7 cellular contexts compared by ENCODE assay signal in the genomic region with DNA sequence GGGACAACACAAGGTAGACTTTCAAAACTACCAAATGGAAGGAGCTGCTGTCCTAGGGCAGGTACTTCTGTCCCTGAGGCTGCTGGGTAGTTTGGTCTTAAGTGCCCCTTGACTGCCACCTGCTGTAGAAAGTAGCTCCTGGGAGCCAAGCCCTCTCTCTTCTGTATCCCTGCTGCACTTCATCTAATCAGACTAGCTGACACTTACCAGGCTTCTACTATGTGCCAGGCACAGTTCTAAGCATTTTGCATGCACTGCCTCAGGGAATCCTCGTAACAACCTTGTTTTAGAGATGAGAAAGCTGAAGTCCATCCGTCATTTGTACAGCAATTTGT. TPM values are rescaled to one million over a fixed set of nuclear protein-coding genes. Genes with fewer than 3 reads are reported as not detected.
A peak's percentile ranks its signal among the peaks of the same experiment; 100 is the strongest.
DNase-seq lines count a peak whose midpoint lies in the region; ATAC-seq, FAIRE-seq and TF ChIP-seq lines count a peak whose summit lies in the region.

No MANE protein-coding gene starts in this region.

- H3K23ac ChIP-seq in H1 (ENCODE audit: insufficient read length) = no peak overlapping the region

- H3K9ac ChIP-seq in H1 (replicated peaks in 1 of 4; ENCODE audit: extremely low read depth in 1 of 4, low read depth in 3 of 4, low read length in 3 of 4) (no peak overlapping the region), parathyroid adenoma (no peak overlapping the region)

- no peak overlapping the region for H4K5ac ChIP-seq in H1 (ENCODE audit: insufficient read length, low read depth, low read length)

- H3K4me1 Mint-ChIP-seq in T-helper 17 cell = no peaks in the 10 kb centered on the region

- H3K27ac ChIP-seq in H1 (ENCODE audit: low read depth, low read length) (no peak overlapping the region), parathyroid adenoma (no peak overlapping the region)

- H2BK120ac ChIP-seq in H1 (replicated peaks; ENCODE audit: low read depth, low read length) = no peak overlapping the region

- no peak overlapping the region for H4K91ac ChIP-seq in H1 (replicated peaks; ENCODE audit: insufficient read length, low read length)

- H3K27me3 ChIP-seq in H1 (replicated peaks in 1 of 4; ENCODE audit: control insufficient read depth in 3 of 4, extremely low read depth in 1 of 4, insufficient read depth in 3 of 4, low read length in 3 of 4) (no peaks in the 10 kb centered on the region), parathyroid adenoma (ENCODE audit: control insufficient read depth, insufficient read depth, low read length) (no peaks in the 10 kb centered on the region)

- 89% methylated on average over 2 of the region's 2 CpGs; no CpG with 5 or more reads in 1 of the 2 experiments for WGBS in H1 (ENCODE audit: extremely low coverage in 1 of 2, insufficient coverage in 1 of 2, insufficient read length in 1 of 2, insufficient replicate concordance in 2 of 2, low coverage in 1 of 2, low lambda C conversion rate in 2 of 2, missing lambda C conversion rate in 1 of 2), 2 experiments

- no peak for TF ChIP-seq EP300 in H1 (IDR thresholded peaks at IDR 0.05; ENCODE audit: borderline replicate concordance in 1 of 2, low read depth in 2 of 2, low read length in 2 of 2)

- H3K36me3 ChIP-seq in H1 (ENCODE audit: control insufficient read depth in 2 of 4, insufficient read depth in 4 of 4, low read length in 3 of 4) (peaks cover 2 to 24% (median 20%) of the 10 kb centered on the region in 4 experiments; a peak in 6 of 8 replicates), parathyroid adenoma (ENCODE audit: control insufficient read depth, insufficient read depth, low read length) (no peaks in the 10 kb centered on the region)

- H4K8ac ChIP-seq in H1 (ENCODE audit: extremely low read depth, insufficient read depth, low read length) = no peak overlapping the region

- DNase-seq in GM03348 (ENCODE audit: low spot score) (peak; percentile 28), KG1 (lab: John Stamatoyannopoulos, UW) (peak; percentile 6), T-helper 17 cell (no peak), H1 (ENCODE audit: low read depth in 1 of 2, low spot score in 2 of 2) (no peak)

- TF ChIP-seq CTCF in H1 (IDR thresholded peaks at IDR 0.05; ENCODE audit: control extremely low read depth in 1 of 3, insufficient read depth in 1 of 3, low read depth in 1 of 3, low read length in 3 of 3) = peak; percentile 49 to 77 (median 69)
- TF ChIP-seq CTCF in parathyroid adenoma (IDR thresholded peaks at IDR 0.05) = peak; percentile 10

- FAIRE-seq in H1 (lab: Jason Lieb, UNC) = peak; percentile 68

- CTCF ChIA-PET in H1 (lab: Charles Lee; ENCODE audit: partially characterized antibody) = interaction anchor here (0.5 to 2.8 kb wide), 42 partner anchors 10 to 1798 kb away, joined by 3 to 29 read pairs (median 4); a partner anchor contains a TSS

- H3K4ac ChIP-seq in H1 (replicated peaks; ENCODE audit: insufficient read length, low read depth, low read length) = no peak overlapping the region

- H3K14ac ChIP-seq in H1 (ENCODE audit: insufficient read length) = no peak overlapping the region

- peak; percentile 72 to 79 for TF ChIP-seq RAD21 in H1 (IDR thresholded peaks at IDR 0.05 in 1 of 2, conservative IDR thresholded peaks at IDR 0.05 in 1 of 2; ENCODE audit: low read depth in 2 of 2, low read length in 2 of 2)

- no peak overlapping the region for H2AK5ac ChIP-seq in H1 (ENCODE audit: low read depth, low read length)

- H2BK5ac ChIP-seq in H1 (ENCODE audit: low read depth, low read length) = no peak overlapping the region

- no peak overlapping the region for H2BK15ac ChIP-seq in H1 (ENCODE audit: low read length)

- H3K27me3 Mint-ChIP-seq in T-helper 17 cell = no peaks in the 10 kb centered on the region

- peaks cover 0 to 5% (median 1%) of the 10 kb centered on the region in 4 experiments; a peak in 2 of 7 replicates for H3K4me1 ChIP-seq in H1 (replicated peaks in 1 of 4; ENCODE audit: control insufficient read depth in 3 of 4, insufficient read depth in 4 of 4, low read length in 3 of 4)
- H3K4me1 ChIP-seq in parathyroid adenoma = no peaks in the 10 kb centered on the region

- no peak overlapping the region for H3K4me3 Mint-ChIP-seq in T-helper 17 cell

- POLR2A ChIA-PET in H1 (lab: Charles Lee; ENCODE audit: partially characterized antibody) = interaction anchor here (0.7 to 5.2 kb wide), 10 partner anchors 12 to 312 kb away, joined by 3 to 37 read pairs (median 4); a partner anchor contains a TSS

- H3K4me2 ChIP-seq in H1 (ENCODE audit: insufficient read depth in 1 of 2, low read depth in 2 of 2, low read length in 2 of 2) (no peak overlapping the region), parathyroid adenoma (ENCODE audit: low read length) (no peak overlapping the region)

- no peak overlapping the region for H3K27ac Mint-ChIP-seq in T-helper 17 cell

- peaks cover 4% of the 10 kb centered on the region for H3K36me3 Mint-ChIP-seq in T-helper 17 cell (ENCODE audit: low read depth)

- H4K20me1 ChIP-seq in H1 (replicated peaks in 1 of 2; ENCODE audit: control insufficient read depth in 1 of 2, insufficient read depth in 2 of 2, low read length in 2 of 2) = no peaks in the 10 kb centered on the region

- no peak for TF ChIP-seq POLR2A in H1 (IDR thresholded peaks at IDR 0.05; ENCODE audit: control extremely low read depth in 1 of 2, low read depth in 2 of 2, low read length in 2 of 2)

- H3K79me2 ChIP-seq in H1 (ENCODE audit: control insufficient read depth in 1 of 2, insufficient read depth in 2 of 2, low read length in 2 of 2) (no peaks in the 10 kb centered on the region), parathyroid adenoma (no peaks in the 10 kb centered on the region)

- ATAC-seq in T-helper 17 cell (peak; percentile 85), GM19397 (IDR thresholded peaks at IDR 0.05; ENCODE audit: unreplicated experiment) (no peak), HG02623 (IDR thresholded peaks at IDR 0.05; ENCODE audit: unreplicated experiment) (no peak)

- no peak overlapping the region for H3K4me3 ChIP-seq in H1 (ENCODE audit: extremely low read depth in 1 of 4, insufficient read depth in 2 of 4, low read depth in 3 of 4, low read length in 4 of 4)
- no peak overlapping the region for H3K4me3 ChIP-seq in parathyroid adenoma (ENCODE audit: low read depth, low read length)

- H2BK12ac ChIP-seq in H1 (ENCODE audit: low read depth, low read length) = no peak overlapping the region

- no peak overlapping the region for H2AFZ ChIP-seq in H1 (ENCODE audit: low read length)
- H2AFZ ChIP-seq in parathyroid adenoma = no peak overlapping the region

- no peak overlapping the region for H2BK20ac ChIP-seq in H1 (ENCODE audit: low read length)

- no peak overlapping the region for H3K18ac ChIP-seq in H1 (ENCODE audit: extremely low read depth, low read length)

- H3K9me3 ChIP-seq in T-helper 17 cell (ENCODE audit: control insufficient read depth, low read length, poor library complexity, severe bottlenecking) = no peaks in the 10 kb centered on the region
- no peaks in the 10 kb centered on the region for H3K9me3 ChIP-seq in H1 (ENCODE audit: insufficient read depth in 2 of 2, low read depth in 1 of 2, low read length in 1 of 2)
- no peaks in the 10 kb centered on the region for H3K9me3 ChIP-seq in parathyroid adenoma (ENCODE audit: control insufficient read depth, low read length)

- H3K23me2 ChIP-seq in H1 (ENCODE audit: low read depth, low read length) = no peaks in the 10 kb centered on the region

- H3K56ac ChIP-seq in H1 (replicated peaks; ENCODE audit: insufficient read length, low read depth, low read length) = no peak overlapping the region

- H3K79me1 ChIP-seq in H1 (ENCODE audit: low read depth, low read length) = no peaks in the 10 kb centered on the region

TF ChIP-seq in H1, 55 proteins besides CTCF, POLR2A, EP300 and RAD21 (continues in another document):
- TF ChIP-seq TAF7 (optimal IDR thresholded peaks at IDR 0.05; ENCODE audit: borderline replicate concordance, low read depth, low read length) (no peak), ZNF274 (IDR thresholded peaks at IDR 0.05; ENCODE audit: borderline replicate concordance, extremely low read depth, low read length) (no peak)

RNA-seq across cellular contexts. Expression of a gene that starts 15.9 kb away (rescaled TPM):
- total RNA-seq in T-helper 17 cell = 100 to 1,000 TPM in 1 of 2 donors, 10 to 100 TPM in 1; 88.8 to 103 TPM
- 83.5 and 86.5 TPM in 2 replicates for total RNA-seq in H1 (2021; fragmentation: NEBNext Ultra II Directional; extraction: Animal tissue kit (Norgen Biotek cat#: 25700))
- polyA plus RNA-seq in H1 (2011; rRNA removed) = 32.0 and 34.9 TPM in 2 replicates
- polyA plus RNA-seq in H1 (2011; cell fraction: cytosol; rRNA removed) = 69.0 TPM
- 35.6 TPM for polyA plus RNA-seq in H1 (2011; cell fraction: nucleus; rRNA removed)
- 78.5 to 101 TPM (median 84.8 TPM) in 4 replicates for polyA plus RNA-seq in H1 (2012, experiment 1 of 2)
- 36.3 TPM for polyA plus RNA-seq in H1 (2012, experiment 2 of 2)
- 81.6 TPM for polyA plus RNA-seq in H1 (2013, experiment 1 of 2)
- 79.9 TPM for polyA plus RNA-seq in H1 (2013, experiment 2 of 2)
- polyA minus RNA-seq in H1 (2011; rRNA and poly(A)+ RNA removed) = 23.4 and 28.6 TPM in 2 replicates
- polyA minus RNA-seq in H1 (2011; cell fraction: cytosol; rRNA and poly(A)+ RNA removed) = 26.5 TPM
- polyA minus RNA-seq in H1 (2011; cell fraction: nucleus; rRNA and poly(A)+ RNA removed) = 32.2 TPM

RNA-seq across cellular contexts. Expression of a gene that starts 33.2 kb away (rescaled TPM):
- 1 to 10 TPM; 7.6 to 8.0 TPM for total RNA-seq in T-helper 17 cell
- 24.4 and 26.5 TPM in 2 replicates for total RNA-seq in H1 (2021; fragmentation: NEBNext Ultra II Directional; extraction: Animal tissue kit (Norgen Biotek cat#: 25700))
- polyA plus RNA-seq in H1 (2011; rRNA removed) = 24.2 and 28.2 TPM in 2 replicates
- 31.6 TPM for polyA plus RNA-seq in H1 (2011; cell fraction: cytosol; rRNA removed)
- polyA plus RNA-seq in H1 (2011; cell fraction: nucleus; rRNA removed) = 39.5 TPM
- 18.0 to 37.4 TPM (median 33.6 TPM) in 4 replicates for polyA plus RNA-seq in H1 (2012, experiment 1 of 2)
- polyA plus RNA-seq in H1 (2012, experiment 2 of 2) = 33.1 TPM
- 25.0 TPM for polyA plus RNA-seq in H1 (2013, experiment 1 of 2)
- 25.4 TPM for polyA plus RNA-seq in H1 (2013, experiment 2 of 2)
- polyA minus RNA-seq in H1 (2011; rRNA and poly(A)+ RNA removed) = 23.2 and 34.1 TPM in 2 replicates
- 14.5 TPM for polyA minus RNA-seq in H1 (2011; cell fraction: cytosol; rRNA and poly(A)+ RNA removed)
- 27.7 TPM for polyA minus RNA-seq in H1 (2011; cell fraction: nucleus; rRNA and poly(A)+ RNA removed)

RNA-seq across cellular contexts. Expression of a gene that starts 38.8 kb away (rescaled TPM):
- not detected for total RNA-seq in T-helper 17 cell
- total RNA-seq in H1 (2021; fragmentation: NEBNext Ultra II Directional; extraction: Animal tissue kit (Norgen Biotek cat#: 25700)) = 41.8 and 55.3 TPM in 2 replicates
- 33.8 and 57.0 TPM in 2 replicates for polyA plus RNA-seq in H1 (2011; rRNA removed)
- polyA plus RNA-seq in H1 (2011; cell fraction: cytosol; rRNA removed) = 41.3 TPM
- polyA plus RNA-seq in H1 (2011; cell fraction: nucleus; rRNA removed) = 84.9 TPM
- polyA plus RNA-seq in H1 (2012, experiment 1 of 2) = 23.1 to 40.3 TPM (median 37.9 TPM) in 4 replicates
- polyA plus RNA-seq in H1 (2012, experiment 2 of 2) = 38.4 TPM
- polyA plus RNA-seq in H1 (2013, experiment 1 of 2) = 29.7 TPM
- polyA plus RNA-seq in H1 (2013, experiment 2 of 2) = 33.1 TPM
- 39.2 and 41.2 TPM in 2 replicates for polyA minus RNA-seq in H1 (2011; rRNA and poly(A)+ RNA removed)
- polyA minus RNA-seq in H1 (2011; cell fraction: cytosol; rRNA and poly(A)+ RNA removed) = 79.9 TPM
- 57.9 TPM for polyA minus RNA-seq in H1 (2011; cell fraction: nucleus; rRNA and poly(A)+ RNA removed)

Comparison
In these comparisons a context has a peak if more than half of its experiments do, and no peak if none do; other contexts are left out.
1. DNase-seq: peak in GM03348 (single experiment) and KG1 (single experiment); none in T-helper 17 cell (0 of 3) and H1 (0 of 2).
2. RNA of a gene that starts 38.8 kb away (total RNA-seq): 41.8 to 55.3 TPM in H1; not detected in T-helper 17 cell; every median in the first group is over 10 times any median in the second.